Comparison of ENCODE assay signal across 8 cellular contexts in the genomic region with DNA sequence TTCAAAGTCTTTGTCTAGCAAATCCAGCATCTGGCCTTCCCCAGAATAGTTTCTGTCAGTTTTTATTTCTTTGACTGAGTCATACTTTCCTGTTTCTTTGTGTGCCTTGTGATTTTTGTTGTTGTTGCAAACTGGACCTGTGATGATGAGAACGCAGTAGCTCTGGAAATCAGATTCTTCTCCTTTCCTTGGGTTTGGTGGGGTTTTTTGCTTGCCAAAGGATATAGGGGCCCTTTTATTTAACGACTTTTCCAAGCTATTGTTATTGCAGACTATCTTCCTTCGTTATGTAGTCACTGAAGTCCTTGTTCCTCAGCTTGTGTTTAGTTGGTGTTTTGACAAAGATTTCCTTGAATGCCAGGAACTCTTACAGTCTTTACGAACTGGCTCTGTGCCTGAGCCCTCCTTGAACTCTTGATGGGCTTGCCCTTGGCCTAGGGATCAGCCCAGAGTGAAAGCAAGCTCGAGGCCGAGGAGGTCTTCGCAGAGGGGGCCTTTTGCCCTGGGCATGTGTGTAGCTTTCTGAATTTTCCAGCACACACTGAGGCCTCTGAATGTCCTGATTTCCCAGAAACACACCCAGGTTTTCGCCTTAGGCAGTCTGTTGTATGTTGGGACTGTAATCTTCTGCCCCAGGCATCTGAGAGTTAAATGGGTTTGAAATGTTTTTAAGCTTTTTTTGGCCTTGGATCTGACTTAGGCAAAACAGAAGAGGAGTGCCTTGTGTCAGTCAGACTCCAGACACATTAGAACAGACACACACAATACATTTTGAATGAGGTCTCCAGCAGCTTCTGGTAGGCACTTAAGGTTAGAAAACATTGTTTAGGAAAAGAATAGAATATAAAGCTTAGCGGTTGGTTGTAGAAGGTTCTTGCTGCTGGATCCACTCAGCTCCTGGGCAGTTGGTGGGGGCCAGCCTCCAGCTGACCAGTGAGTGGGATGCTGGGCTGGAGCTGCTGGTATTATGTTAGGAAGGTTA. TPM values are rescaled to one million over a fixed set of nuclear protein-coding genes. Genes with fewer than 3 reads are reported as not detected.
A peak's percentile ranks its signal among the peaks of the same experiment; 100 is the strongest.
DNase-seq lines count a peak whose midpoint lies in the region; ATAC-seq and TF ChIP-seq lines count a peak whose summit lies in the region.

No MANE protein-coding gene starts in this region.

- H4K20me1 ChIP-seq in BLaER1 (peaks cover 100% of the 10 kb centered on the region), OCI-LY1 (ENCODE audit: insufficient read depth, low read length) (0 out of 2 replicates have a peak, but pooled peaks cover under 1% of the 10 kb centered on the region)

- peak; percentile 59 for DNase-seq in endodermal cell
- DNase-seq in naive thymus-derived CD8-positive, alpha-beta T cell = no peak
- DNase-seq in activated effector memory CD4-positive, alpha-beta T cell treated with anti-CD3 and anti-CD28 coated beads, Interleukin-2, amount 50 U/mL, for 16 hours = no peak
- DNase-seq in cerebellum (ENCODE audit: low spot score) = no peak
- DNase-seq in activated CD4-positive, alpha-beta T cell treated with anti-CD3 and anti-CD28 coated beads, Interleukin-2, amount 50 U/mL, for 48 hours = no peak
- no peak for DNase-seq in NCI-H2081 (lab: John Stamatoyannopoulos, UW)

- H3K9ac ChIP-seq in BLaER1 = peak overlapping the region; percentile 55
- peak overlapping the region; percentile 25; the same call in 1 of the 2 replicates for H3K9ac ChIP-seq in OCI-LY1 (ENCODE audit: low read length)
- peak overlapping the region; percentile 3 for H3K9ac ChIP-seq in endodermal cell (ENCODE audit: extremely low read depth, low read length, poor library complexity, severe bottlenecking)

- no peaks in the 10 kb centered on the region for H3K9me3 ChIP-seq in BLaER1
- no peaks in the 10 kb centered on the region for H3K9me3 ChIP-seq in OCI-LY1 (ENCODE audit: low read length)
- H3K9me3 ChIP-seq in endodermal cell (ENCODE audit: control insufficient read depth, low read length) = no peaks in the 10 kb centered on the region

- peaks cover 1% of the 10 kb centered on the region for H3K36me3 Mint-ChIP-seq in endodermal cell (ENCODE audit: low read depth)
- H3K36me3 Mint-ChIP-seq in naive thymus-derived CD8-positive, alpha-beta T cell = peaks cover 0 to 12% (median 0%) of the 10 kb centered on the region in 3 donors

- H3K36me3 ChIP-seq in BLaER1 (peaks cover 36% of the 10 kb centered on the region), OCI-LY1 (ENCODE audit: insufficient read depth, low read length) (peaks cover 9% of the 10 kb centered on the region; the same call in 1 of the 2 replicates), endodermal cell (ENCODE audit: control insufficient read depth, insufficient read depth, low read length) (peaks cover 8% of the 10 kb centered on the region)

- H3F3A ChIP-seq in OCI-LY1 (ENCODE audit: insufficient read depth, low read length) = no peaks in the 10 kb centered on the region

- H3K27me3 ChIP-seq in BLaER1 = no peaks in the 10 kb centered on the region
- no peaks in the 10 kb centered on the region for H3K27me3 ChIP-seq in OCI-LY1 (ENCODE audit: insufficient read depth, low read length)
- H3K27me3 ChIP-seq in endodermal cell (ENCODE audit: control insufficient read depth, insufficient read depth, low read length, poor library complexity, severe bottlenecking) = no peaks in the 10 kb centered on the region

- no peak overlapping the region for H2AFZ ChIP-seq in OCI-LY1 (ENCODE audit: low read length)

- H3K4me3 Mint-ChIP-seq in endodermal cell = no peak overlapping the region
- H3K4me3 Mint-ChIP-seq in naive thymus-derived CD8-positive, alpha-beta T cell = peak overlapping the region in 5 of 10 donors; percentile 9 to 48 (median 33)

- H3K9me3 Mint-ChIP-seq in endodermal cell = no peaks in the 10 kb centered on the region
- no peaks in the 10 kb centered on the region for H3K9me3 Mint-ChIP-seq in naive thymus-derived CD8-positive, alpha-beta T cell

- no peaks in the 10 kb centered on the region for H3K9me2 ChIP-seq in OCI-LY1 (ENCODE audit: low read depth, low read length)

- ATAC-seq in naive thymus-derived CD8-positive, alpha-beta T cell = no peak

- no peaks in the 10 kb centered on the region for H3K27me3 Mint-ChIP-seq in endodermal cell (ENCODE audit: insufficient read depth)
- H3K27me3 Mint-ChIP-seq in naive thymus-derived CD8-positive, alpha-beta T cell = no peaks in the 10 kb centered on the region

- H3K4me1 ChIP-seq in BLaER1 (peaks cover 85% of the 10 kb centered on the region), OCI-LY1 (ENCODE audit: insufficient read depth, low read length, severe bottlenecking) (peaks cover 66% of the 10 kb centered on the region), endodermal cell (ENCODE audit: control insufficient read depth, insufficient read depth, low read length) (peaks cover 15% of the 10 kb centered on the region)

- H3K79me2 ChIP-seq in OCI-LY1 (ENCODE audit: insufficient read depth, low read length) = peaks cover 100% of the 10 kb centered on the region

- TF ChIP-seq CTCF in OCI-LY1 (IDR thresholded peaks at IDR 0.05; ENCODE audit: low read length) (no peak), endodermal cell (conservative IDR thresholded peaks at IDR 0.05) (no peak)

- POLR2A ChIA-PET in naive thymus-derived CD8-positive, alpha-beta T cell (lab: Charles Lee) = interaction anchor here (0.7 to 0.9 kb wide), 2 partner anchors 12 to 17 kb away, joined by 4 to 12 read pairs; no protein-coding TSS in a partner anchor

- H3K4me3 ChIP-seq in BLaER1 (no peak overlapping the region), OCI-LY1 (ENCODE audit: low read depth, low read length, poor library complexity, severe bottlenecking) (no peak overlapping the region), endodermal cell (ENCODE audit: low read length) (peak overlapping the region; percentile 27)

- H3K27ac ChIP-seq in BLaER1 = peak overlapping the region; percentile 58
- H3K27ac ChIP-seq in OCI-LY1 (ENCODE audit: low read depth, low read length, poor library complexity, severe bottlenecking) = peak overlapping the region; percentile 71
- H3K27ac ChIP-seq in endodermal cell (ENCODE audit: low read depth, low read length) = peak overlapping the region; percentile 91

- H3K4me2 ChIP-seq in BLaER1 = peak overlapping the region; percentile 57
- peak overlapping the region; percentile 15; the same call in 1 of the 2 replicates for H3K4me2 ChIP-seq in OCI-LY1 (ENCODE audit: low read length)

- peak overlapping the region; percentile 78 for H3K27ac Mint-ChIP-seq in endodermal cell
- H3K27ac Mint-ChIP-seq in naive thymus-derived CD8-positive, alpha-beta T cell = peak overlapping the region in 7 of 10 donors; percentile 17 to 73 (median 55)

- 80 to 90% methylated on average over 4 to 9 of the region's 9 CpGs for WGBS in endodermal cell (ENCODE audit: insufficient coverage in 1 of 2, insufficient read length in 1 of 2), 2 experiments

- H3K4me1 Mint-ChIP-seq in endodermal cell = peaks cover 22% of the 10 kb centered on the region
- H3K4me1 Mint-ChIP-seq in naive thymus-derived CD8-positive, alpha-beta T cell = peaks cover 33 to 69% (median 63%) of the 10 kb centered on the region in 4 donors

RNA-seq across cellular contexts. Expression of a gene that starts 17.0 kb away (rescaled TPM):
- 10 to 100 TPM; 67.2 to 68.1 TPM for total RNA-seq in endodermal cell
- 58.7 TPM for polyA plus RNA-seq in endodermal cell (2013, experiment 1 of 2)
- polyA plus RNA-seq in endodermal cell (2013, experiment 2 of 2) = 53.1 TPM
- 10 to 100 TPM; 54.6 to 58.4 TPM for total RNA-seq in naive thymus-derived CD8-positive, alpha-beta T cell
- 1 to 10 TPM; 3.2 to 5.7 (median 4.3) TPM for polyA plus RNA-seq in naive thymus-derived CD8-positive, alpha-beta T cell
- 43.5 TPM for total RNA-seq in cerebellum

Comparison
In these comparisons a context has a peak if more than half of its experiments do, and no peak if none do; other contexts are left out.
1. H3K9ac ChIP-seq: peak in every context shown above with its lines; median percentile 55 in BLaER1; 25 in OCI-LY1; 3 in endodermal cell.